Comparison of ENCODE assay signal across 7 cellular contexts in the genomic region with DNA sequence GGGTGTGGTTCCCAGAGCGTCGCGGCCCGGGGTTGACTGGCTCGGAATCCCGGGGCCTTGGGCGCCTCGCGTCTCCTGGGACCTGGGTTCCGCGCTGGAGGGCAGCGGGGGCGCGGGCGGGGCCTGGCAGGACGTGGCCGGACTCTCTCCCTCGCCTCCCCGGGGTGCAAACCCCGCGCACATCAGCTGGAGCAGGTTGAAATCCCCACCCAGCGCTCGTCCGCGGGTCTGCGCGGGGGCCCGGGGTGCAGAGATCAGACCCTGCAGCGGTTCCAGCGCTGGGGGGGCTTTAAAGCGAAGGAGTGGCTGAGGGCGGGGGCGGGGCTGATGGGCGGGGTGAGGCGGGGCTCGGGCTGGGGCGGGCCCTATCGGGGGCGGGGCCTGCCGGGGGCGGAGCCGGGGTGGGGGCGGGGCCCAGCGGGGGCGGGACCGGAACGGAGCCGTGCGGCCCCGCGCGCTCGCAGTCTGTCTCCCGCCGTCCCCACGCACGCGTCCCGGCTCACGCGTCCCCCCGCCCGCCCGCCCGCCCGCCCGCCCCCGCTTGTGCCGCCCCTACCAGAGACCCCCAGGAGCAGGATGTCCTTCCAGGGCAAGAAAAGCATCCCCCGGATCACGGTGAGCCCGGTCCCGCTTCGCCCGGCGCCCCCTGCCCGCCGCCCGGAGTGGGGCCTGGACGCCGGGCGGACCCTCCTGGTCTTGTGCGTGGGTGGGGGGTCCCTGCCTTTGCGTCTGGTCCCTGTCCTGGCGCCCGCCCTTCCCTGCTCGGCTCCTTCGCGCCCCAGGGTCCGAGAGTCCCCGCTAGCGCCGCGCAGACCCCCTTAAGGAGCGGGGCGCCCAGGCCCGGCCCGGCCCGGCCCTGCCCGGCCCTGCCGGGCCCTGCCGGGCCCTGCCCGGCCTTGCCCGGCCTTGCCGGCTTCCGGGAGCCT. TPM values are rescaled to one million over a fixed set of nuclear protein-coding genes. Genes with fewer than 3 reads are reported as not detected.
DNase-seq lines count a peak whose midpoint lies in the region; ATAC-seq and TF ChIP-seq lines count a peak whose summit lies in the region.

A gene (plus strand): TSS at position 461 of the 926 bp plus-strand sequence. CDS start 116 bp downstream, at position 577.

- peaks cover 3% of the 10 kb centered on the region for H3K9me3 Mint-ChIP-seq in mesothelial cell of epicardium

- peaks cover 2% of the 10 kb centered on the region for H3K4me1 Mint-ChIP-seq in T-helper 17 cell
- peaks cover 5% of the 10 kb centered on the region for H3K4me1 Mint-ChIP-seq in mesothelial cell of epicardium

- peak; percentile 58 for ATAC-seq in GM19463 (IDR thresholded peaks at IDR 0.05; ENCODE audit: unreplicated experiment)
- ATAC-seq in T-helper 17 cell: peak; percentile 59
- no peak for ATAC-seq in GM21381 (IDR thresholded peaks at IDR 0.05; ENCODE audit: unreplicated experiment)

- no peaks in the 10 kb centered on the region for H3K9me3 ChIP-seq in T-helper 17 cell (ENCODE audit: control insufficient read depth, low read length, poor library complexity, severe bottlenecking)
- H3K9me3 ChIP-seq in tibial artery: no peaks in the 10 kb centered on the region

- intact Hi-C loops in tibial artery (cut with DNase I; ENCODE audit: low total_unique reads): no loop called here

- no peak within 1 kb of the TSS for H3K27ac ChIP-seq in tibial artery

- DNase-seq in T-helper 17 cell (peak in 2 of 3 donors; percentile 21 to 32), mesothelial cell of epicardium (ENCODE audit: low spot score in 2 of 2, unreplicated experiment in 2 of 2) (no peak), tibial artery (no peak), NCI-H1930 (lab: John Stamatoyannopoulos, UW) (no peak)
- DNase-seq in effector CD8-positive, alpha-beta T cell (lab: John Stamatoyannopoulos, UW): peak; percentile 43

- peaks cover 6 to 29% (median 24%) of the 10 kb centered on the region in 4 donors for H3K4me1 ChIP-seq in tibial artery

- H3K27me3 Mint-ChIP-seq in T-helper 17 cell (peaks cover 48% of the 10 kb centered on the region), mesothelial cell of epicardium (ENCODE audit: low read depth) (peaks cover 79% of the 10 kb centered on the region)

- TF ChIP-seq CTCF in mesothelial cell of epicardium (IDR thresholded peaks at IDR 0.05; ENCODE audit: unreplicated experiment) (no peak), tibial artery (IDR thresholded peaks at IDR 0.05) (no peak)

- H3K27ac Mint-ChIP-seq in T-helper 17 cell: no peak within 1 kb of the TSS
- H3K27ac Mint-ChIP-seq in mesothelial cell of epicardium: no peak within 1 kb of the TSS

- H3K27me3 ChIP-seq in tibial artery: peaks cover 0 to 74% of the 10 kb centered on the region in 2 donors

- peaks cover 2% of the 10 kb centered on the region for H3K36me3 Mint-ChIP-seq in T-helper 17 cell (ENCODE audit: low read depth)
- H3K36me3 Mint-ChIP-seq in mesothelial cell of epicardium: peaks cover 3% of the 10 kb centered on the region

- peak within 1 kb of the TSS; percentile 24 to 48 for H3K4me3 ChIP-seq in tibial artery

- H3K4me3 Mint-ChIP-seq in T-helper 17 cell: peak within 1 kb of the TSS; percentile 81
- H3K4me3 Mint-ChIP-seq in mesothelial cell of epicardium: peak within 1 kb of the TSS; percentile 59

- no peaks in the 10 kb centered on the region for H3K36me3 ChIP-seq in tibial artery

RNA-seq across cellular contexts. Expression of the gene that starts here (rescaled TPM):
- total RNA-seq in T-helper 17 cell (1 to 10 TPM in 1 of 2 donors, under 1 TPM in 1; 0.52 to 3.3 TPM), mesothelial cell of epicardium (13.1 to 18.6 TPM (median 14.4 TPM) in 3 replicates)

Comparison
In these comparisons a context has a peak if more than half of its experiments do, and no peak if none do; other contexts are left out.
1. DNase-seq: peak in T-helper 17 cell (2 of 3) and effector CD8-positive, alpha-beta T cell (single experiment); none in mesothelial cell of epicardium (0 of 2), tibial artery (0 of 2) and NCI-H1930 (0 of 2).